Comparison of ENCODE assay signal across 13 cellular contexts in the genomic region with DNA sequence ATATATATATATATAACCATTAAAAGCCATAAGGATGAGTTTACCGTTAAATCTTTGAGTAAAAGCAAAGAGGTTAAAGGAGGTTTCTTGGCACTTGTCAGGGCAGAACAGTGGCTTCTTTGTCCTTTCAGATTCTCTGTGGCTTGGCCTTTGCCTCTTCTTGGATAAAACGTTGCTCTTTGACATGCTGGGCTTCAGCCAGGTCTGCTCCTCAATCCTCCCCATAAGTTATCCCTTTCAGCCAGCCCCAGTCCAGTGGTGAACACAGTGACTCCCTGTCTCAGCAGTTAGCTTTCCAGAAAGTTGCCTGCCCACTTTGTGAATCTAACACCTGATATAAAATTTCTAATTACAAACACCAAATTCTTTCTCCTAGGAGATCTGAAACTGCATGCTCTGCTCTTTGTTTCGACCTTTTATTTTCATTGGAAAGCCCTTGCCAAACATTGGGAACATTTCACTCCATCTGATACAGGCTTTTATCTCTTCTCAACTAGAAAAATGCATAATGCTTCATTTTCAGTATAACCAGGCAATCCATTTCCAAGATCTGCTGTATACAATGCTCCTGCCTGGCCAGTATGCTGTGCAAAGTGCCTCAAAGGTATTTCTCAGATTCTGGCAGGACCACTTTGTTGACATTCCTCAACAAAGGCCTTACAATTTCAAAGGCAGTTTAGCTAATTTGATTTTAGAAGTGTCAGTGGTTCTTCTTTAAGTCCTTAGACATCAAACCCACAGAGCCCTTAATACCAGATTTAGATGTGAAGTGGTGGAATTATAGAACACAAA. TPM values are rescaled to one million over a fixed set of nuclear protein-coding genes. Genes with fewer than 3 reads are reported as not detected.
A peak's percentile ranks its signal among the peaks of the same experiment; 100 is the strongest.
DNase-seq lines count a peak whose midpoint lies in the region; ATAC-seq, FAIRE-seq and TF ChIP-seq lines count a peak whose summit lies in the region.
"Had no signal": no experiment of that assay in that cellular context is flagged by ENCODE, and none has a peak within 500 bp of the region (broad histone marks: within the 10 kb centered on the region; RNA-seq: fewer than 3 reads in every experiment).

No MANE protein-coding gene starts in this region.

- 30% methylated on average over 3 of the region's 3 CpGs for WGBS in right lobe of liver (ENCODE audit: insufficient coverage, low coverage, low lambda C conversion rate, missing lambda C conversion rate)
- 21 to 56% methylated on average over 3 of the region's 3 CpGs for WGBS in sigmoid colon, 2 donors

- TF ChIP-seq EP300 in sigmoid colon (IDR thresholded peaks at IDR 0.05), result no peak

- TF ChIP-seq CTCF in right lobe of liver (IDR thresholded peaks at IDR 0.05) (no peak), sigmoid colon (IDR thresholded peaks at IDR 0.05) (no peak)

- FAIRE-seq in H54 (lab: Jason Lieb, UNC), result peak; percentile 61

- TF ChIP-seq POLR2A in H54 (IDR thresholded peaks at IDR 0.05; ENCODE audit: low read depth, low read length) (no peak), right lobe of liver (IDR thresholded peaks at IDR 0.05) (no peak), sigmoid colon (IDR thresholded peaks at IDR 0.05) (no peak)

- intact Hi-C loops in right lobe of liver (cut with DNase I), result no loop called here
- intact Hi-C loops in sigmoid colon (cut with DNase I), result no loop called here

- no peak for DNase-seq in H54 (ENCODE audit: insufficient read length, low spot score)
- DNase-seq in dermis blood vessel endothelial cell, result peak; percentile 46
- no peak for DNase-seq in right lobe of liver
- no peak for DNase-seq in sigmoid colon
- DNase-seq in NCI-H128 (lab: John Stamatoyannopoulos, UW; ENCODE audit: unreplicated experiment), result no peak
- DNase-seq in NCI-H446 treated with DMSO at 0.1 percent for 48 hours (lab: John Stamatoyannopoulos, UW), result no peak
- DNase-seq in superior temporal gyrus (ENCODE audit: extremely low spot score), result no peak
- DNase-seq: HFFc6; naive thymus-derived CD8-positive, alpha-beta T cell; NCI-H1930; SW 1271 had no signal

- H3K4me3 ChIP-seq in right lobe of liver (no peak overlapping the region), sigmoid colon (no peak overlapping the region)
- H3K4me3 ChIP-seq: cardiac muscle cell had no signal

- no peaks in the 10 kb centered on the region for H3K36me3 ChIP-seq in right lobe of liver
- H3K36me3 ChIP-seq in sigmoid colon, result no peaks in the 10 kb centered on the region
- H3K36me3 ChIP-seq: cardiac muscle cell had no signal

- H3K4me1 ChIP-seq in right lobe of liver (peaks cover 0 to 22% (median 1%) of the 10 kb centered on the region in 4 donors), sigmoid colon (peaks cover 0 to 18% (median 10%) of the 10 kb centered on the region in 4 donors)

- H3K27ac ChIP-seq in right lobe of liver (peak overlapping the region; percentile 31 to 49 (median 36)), sigmoid colon (peak overlapping the region in 3 of 4 donors; percentile 46 to 55 (median 48))
- H3K27ac ChIP-seq: cardiac muscle cell had no signal

- H3K27me3 ChIP-seq in right lobe of liver (no peaks in the 10 kb centered on the region), sigmoid colon (no peaks in the 10 kb centered on the region)
- H3K27me3 ChIP-seq: cardiac muscle cell had no signal

- peak; percentile 56 to 75 (median 65) for ATAC-seq in right lobe of liver
- no peak for ATAC-seq in HG02970 (IDR thresholded peaks at IDR 0.05; ENCODE audit: low FRiP score, unreplicated experiment)
- ATAC-seq: naive thymus-derived CD8-positive, alpha-beta T cell had no signal

- no peaks in the 10 kb centered on the region for H3K9me3 ChIP-seq in right lobe of liver
- H3K9me3 ChIP-seq in sigmoid colon, result no peaks in the 10 kb centered on the region

RNA-seq across cellular contexts. Expression of a gene that starts 16.2 kb away (rescaled TPM):
- total RNA-seq in dermis blood vessel endothelial cell (28.2 and 43.8 TPM in 2 replicates), right lobe of liver (10 to 100 TPM; 15.1 to 22.5 (median 20.7) TPM), sigmoid colon (10 to 100 TPM; 38.5 to 63.5 (median 43.5) TPM)
- polyA plus RNA-seq in sigmoid colon, result 10 to 100 TPM; 49.9 to 76.9 (median 61.5) TPM
